In the genomic region with DNA sequence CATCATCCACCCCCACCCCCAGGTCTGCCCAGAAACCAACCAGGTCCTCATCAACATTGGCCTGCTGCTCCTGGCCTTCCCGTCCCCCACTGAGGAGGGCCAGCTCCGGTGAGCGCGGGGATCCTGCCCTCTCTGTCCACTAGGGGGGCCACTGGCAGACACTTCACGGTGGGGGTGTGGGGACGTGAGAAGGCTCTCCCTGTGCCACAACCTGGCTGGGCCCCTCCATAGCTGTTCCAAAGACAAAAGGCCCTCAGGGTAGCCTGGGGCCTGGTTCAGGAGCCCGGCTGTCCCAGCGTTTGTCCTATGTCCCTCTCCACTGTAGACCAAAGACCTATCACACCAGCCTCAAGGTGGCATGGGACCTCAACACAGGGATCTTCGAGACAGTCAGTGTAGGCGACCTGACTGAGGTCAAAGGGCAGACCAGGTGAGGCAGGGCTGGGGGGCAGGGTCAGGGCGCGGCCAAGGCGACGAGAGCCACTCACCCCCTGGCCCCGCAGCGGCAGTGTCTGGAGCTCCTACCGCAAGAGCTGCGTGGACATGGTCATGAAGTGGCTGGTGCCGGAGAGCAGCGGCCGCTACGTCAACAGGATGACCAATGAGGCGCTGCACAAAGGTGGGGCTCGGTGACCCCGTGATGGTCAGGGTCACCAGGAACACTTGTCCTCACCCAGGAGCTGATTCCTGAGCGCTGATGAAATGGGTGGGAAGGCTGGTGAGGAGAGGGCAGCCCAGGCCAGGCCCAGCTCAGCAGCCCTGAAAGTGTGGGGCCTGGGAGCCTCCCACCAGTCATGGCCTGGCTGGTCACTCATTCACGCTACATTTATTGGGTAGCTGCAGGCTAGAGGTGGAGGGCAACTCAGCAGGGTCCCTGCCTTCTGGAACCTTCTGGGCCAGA, we compare ENCODE assay signal across 1 cellular context.
TF ChIP-seq lines count a peak whose summit lies in the region.

No MANE protein-coding gene starts in this region.

TF ChIP-seq in HCT116, 20 proteins besides CTCF, POLR2A, EP300 and RAD21 (continued from another document):
- TF ChIP-seq ELF1 (IDR thresholded peaks at IDR 0.05; ENCODE audit: borderline replicate concordance, low read depth) (no peak), CBX3 (IDR thresholded peaks at IDR 0.05; ENCODE audit: low read depth) (no peak), EGR1 (IDR thresholded peaks at IDR 0.05; ENCODE audit: low read depth) (no peak), CEBPB (IDR thresholded peaks at IDR 0.05; ENCODE audit: low read depth) (no peak), YY1 (IDR thresholded peaks at IDR 0.05; ENCODE audit: extremely low read depth, insufficient replicate concordance, low read depth, low read length) (no peak), FOSL1 (IDR thresholded peaks at IDR 0.05; ENCODE audit: low read depth) (no peak), EZH2 (IDR thresholded peaks at IDR 0.05) (no peak), SIN3A (IDR thresholded peaks at IDR 0.05; ENCODE audit: low read depth) (no peak)
- TF ChIP-seq, protein P1, sequence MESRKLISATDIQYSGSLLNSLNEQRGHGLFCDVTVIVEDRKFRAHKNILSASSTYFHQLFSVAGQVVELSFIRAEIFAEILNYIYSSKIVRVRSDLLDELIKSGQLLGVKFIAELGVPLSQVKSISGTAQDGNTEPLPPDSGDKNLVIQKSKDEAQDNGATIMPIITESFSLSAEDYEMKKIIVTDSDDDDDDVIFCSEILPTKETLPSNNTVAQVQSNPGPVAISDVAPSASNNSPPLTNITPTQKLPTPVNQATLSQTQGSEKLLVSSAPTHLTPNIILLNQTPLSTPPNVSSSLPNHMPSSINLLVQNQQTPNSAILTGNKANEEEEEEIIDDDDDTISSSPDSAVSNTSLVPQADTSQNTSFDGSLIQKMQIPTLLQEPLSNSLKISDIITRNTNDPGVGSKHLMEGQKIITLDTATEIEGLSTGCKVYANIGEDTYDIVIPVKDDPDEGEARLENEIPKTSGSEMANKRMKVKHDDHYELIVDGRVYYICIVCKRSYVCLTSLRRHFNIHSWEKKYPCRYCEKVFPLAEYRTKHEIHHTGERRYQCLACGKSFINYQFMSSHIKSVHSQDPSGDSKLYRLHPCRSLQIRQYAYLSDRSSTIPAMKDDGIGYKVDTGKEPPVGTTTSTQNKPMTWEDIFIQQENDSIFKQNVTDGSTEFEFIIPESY (IDR thresholded peaks at IDR 0.05; ENCODE audit: extremely low read depth, insufficient replicate concordance, low read length): no peak
- TF ChIP-seq, protein P2, sequence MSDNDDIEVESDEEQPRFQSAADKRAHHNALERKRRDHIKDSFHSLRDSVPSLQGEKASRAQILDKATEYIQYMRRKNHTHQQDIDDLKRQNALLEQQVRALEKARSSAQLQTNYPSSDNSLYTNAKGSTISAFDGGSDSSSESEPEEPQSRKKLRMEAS (IDR thresholded peaks at IDR 0.05): no peak
